Comparison of ENCODE assay signal across 8 cellular contexts in genomic region chr9:3525836-3526165, GRCh38. TPM values are rescaled to one million over a fixed set of nuclear protein-coding genes. Genes with fewer than 3 reads are reported as not detected.
DNase-seq lines count a peak whose midpoint lies in the region; ATAC-seq and TF ChIP-seq lines count a peak whose summit lies in the region.

TSS of gene RFX3 (minus strand) at chr9:3526001. CDS start at chr9:3395588, 130,413 bp downstream.

- peak; percentile 80 for DNase-seq in NCI-H1436 treated with DMSO at 0.1 percent for 48 hours (lab: John Stamatoyannopoulos, UW)
- peak; percentile 89 for DNase-seq in T follicular helper cell (ENCODE audit: low read depth)
- DNase-seq in adrenal gland: peak; percentile 90 to 94 (median 93)
- DNase-seq in left cardiac atrium: peak; percentile 91
- DNase-seq in posterior cingulate gyrus: peak; percentile 80 to 98 (median 88)
- DNase-seq in upper lobe of right lung: peak; percentile 96

- H3K27ac ChIP-seq in adrenal gland (peak within 1 kb of the TSS; percentile 99 to 100 (median 100)), upper lobe of right lung (peak within 1 kb of the TSS; percentile 100)

- peak within 1 kb of the TSS; percentile 74 for H3K4me3 ChIP-seq in GM12875 (ENCODE audit: low read depth, low read length)
- peak within 1 kb of the TSS; percentile 80 to 99 (median 91) for H3K4me3 ChIP-seq in adrenal gland
- peak within 1 kb of the TSS; percentile 80 for H3K4me3 ChIP-seq in upper lobe of right lung

- TF ChIP-seq CTCF in GM12875 (IDR thresholded peaks at IDR 0.05; ENCODE audit: borderline replicate concordance, insufficient read depth, low read depth, low read length) (no peak), adrenal gland (IDR thresholded peaks at IDR 0.05) (no peak), upper lobe of right lung (IDR thresholded peaks at IDR 0.05) (no peak)

- WGBS in adrenal gland, 4 donors: 0 to 2% (median 1%) methylated on average over 8 to 24 of the region's 24 CpGs

- intact Hi-C loops in adrenal gland (cut with DNase I) (no loop called here), left cardiac atrium (cut with DNase I) (no loop called here), posterior cingulate gyrus (cut with DNase I) (loop anchor here (5.0 to 10.0 kb wide), 3 partner anchors 281 to 1139 kb away; partner anchors contain the start of genes PLPP6, PUM3 and SPATA6L), upper lobe of right lung (cut with DNase I) (no loop called here)

- H3K9me3 ChIP-seq in adrenal gland (replicated peaks in 1 of 3) (no peaks in the 10 kb centered on the region), upper lobe of right lung (no peaks in the 10 kb centered on the region)

- H3K27me3 ChIP-seq in adrenal gland (no peaks in the 10 kb centered on the region), upper lobe of right lung (no peaks in the 10 kb centered on the region)

- peaks cover 7 to 25% of the 10 kb centered on the region in 2 donors for H3K4me1 ChIP-seq in adrenal gland (replicated peaks in 1 of 2)
- peaks cover 29% of the 10 kb centered on the region for H3K4me1 ChIP-seq in upper lobe of right lung

- no peak for TF ChIP-seq POLR2A in adrenal gland (IDR thresholded peaks at IDR 0.05)

- H3K36me3 ChIP-seq in adrenal gland (replicated peaks in 1 of 2) (no peaks in the 10 kb centered on the region), upper lobe of right lung (no peaks in the 10 kb centered on the region)

- ATAC-seq in HG02870 (IDR thresholded peaks at IDR 0.05; ENCODE audit: unreplicated experiment) (peak; percentile 42), left cardiac atrium (peak; percentile 94 to 96), upper lobe of right lung (peak; percentile 95)

RNA-seq across cellular contexts. Expression of gene RFX3, which starts in this region (rescaled TPM):
- 10 to 100 TPM in 2 of 8 donors, 1 to 10 TPM in 6; 3.1 to 14.2 (median 6.2) TPM for total RNA-seq in adrenal gland
- polyA plus RNA-seq in adrenal gland: 1 to 10 TPM; 1.4 to 2.5 (median 1.9) TPM
- 1 to 10 TPM; 4.2 to 4.6 TPM for total RNA-seq in left cardiac atrium
- 13.8 TPM for total RNA-seq in upper lobe of right lung

Comparison
In these comparisons a context has a peak if more than half of its experiments do, and no peak if none do; other contexts are left out.
1. Peak in every context shown above with its lines: DNase-seq, ATAC-seq, H3K4me3 ChIP-seq and H3K27ac ChIP-seq.
2. ATAC-seq: peak in every context shown above with its lines; median percentile 95 in left cardiac atrium; 95 in upper lobe of right lung; 42 in HG02870.